Comparison of ENCODE assay signal across 13 cellular contexts in the genomic region with DNA sequence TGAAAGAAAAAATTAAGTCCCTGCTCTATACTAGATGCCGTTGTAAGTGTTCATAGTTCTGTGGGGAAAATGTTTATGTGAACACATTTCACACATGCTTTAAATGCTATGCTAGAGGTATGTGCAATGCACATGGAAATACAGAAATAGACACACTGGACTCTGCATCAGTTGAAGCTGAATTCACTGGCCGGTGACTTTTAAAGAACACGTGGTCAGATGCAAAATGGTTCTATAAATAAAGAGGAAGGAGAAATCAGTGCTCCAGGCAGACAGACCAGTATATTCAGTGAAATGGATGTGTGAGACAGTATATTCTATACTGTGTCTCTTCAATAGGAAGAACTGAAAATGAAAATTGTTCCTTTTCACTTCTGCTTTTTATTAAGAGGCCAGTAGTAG. TPM values are rescaled to one million over a fixed set of nuclear protein-coding genes. Genes with fewer than 3 reads are reported as not detected.
DNase-seq lines count a peak whose midpoint lies in the region; ATAC-seq and TF ChIP-seq lines count a peak whose summit lies in the region.
"Had no signal": no experiment of that assay in that cellular context is flagged by ENCODE, and none has a peak within 500 bp of the region (broad histone marks: within the 10 kb centered on the region; RNA-seq: fewer than 3 reads in every experiment).

No MANE protein-coding gene starts in this region.

- POLR2A ChIA-PET in naive thymus-derived CD8-positive, alpha-beta T cell (lab: Charles Lee), result no interaction called here

- peaks cover 0 to 2% (median 0%) of the 10 kb centered on the region in 5 donors for H3K27me3 Mint-ChIP-seq in naive thymus-derived CD8-positive, alpha-beta T cell
- H3K27me3 Mint-ChIP-seq in CD14-positive monocyte (ENCODE audit: low read depth in 3 of 3), result peaks cover 0 to 1% (median 0%) of the 10 kb centered on the region in 3 donors

- H3K4me2 ChIP-seq in BLaER1, result peak overlapping the region; percentile 8; the same call in 1 of the 2 replicates

- TF ChIP-seq CTCF in CD14-positive monocyte (IDR thresholded peaks at IDR 0.05), result no peak

- no peaks in the 10 kb centered on the region for H3K27me3 ChIP-seq in BLaER1
- H3K27me3 ChIP-seq: gastroesophageal sphincter had no signal

- no peaks in the 10 kb centered on the region for H3K36me3 Mint-ChIP-seq in naive thymus-derived CD8-positive, alpha-beta T cell
- H3K36me3 Mint-ChIP-seq in CD14-positive monocyte, result no peaks in the 10 kb centered on the region

- peak; percentile 1 to 74 for DNase-seq in NOMO-1 (lab: John Stamatoyannopoulos, UW; ENCODE audit: unreplicated experiment in 2 of 2)
- no peak for DNase-seq in naive thymus-derived CD8-positive, alpha-beta T cell
- DNase-seq in superior temporal gyrus (ENCODE audit: extremely low spot score), result no peak
- no peak for DNase-seq in sciatic nerve (ENCODE audit: low spot score)
- DNase-seq in CD14-positive monocyte (ENCODE audit: low spot score), result no peak
- DNase-seq: activated CD4-positive, alpha-beta T cell treated with anti-CD3 and anti-CD28 coated beads, Interleukin-2, amount 50 U/mL, for 1 hour; KG1; PC-3 had no signal

- no peak overlapping the region for H3K27ac ChIP-seq in BLaER1

- no peak overlapping the region for H3K27ac Mint-ChIP-seq in naive thymus-derived CD8-positive, alpha-beta T cell
- peak overlapping the region in 2 of 7 donors; percentile 6 to 61 for H3K27ac Mint-ChIP-seq in CD14-positive monocyte

- peaks cover 0 to 6% (median 0%) of the 10 kb centered on the region in 4 donors for H3K4me1 Mint-ChIP-seq in naive thymus-derived CD8-positive, alpha-beta T cell
- H3K4me1 Mint-ChIP-seq in CD14-positive monocyte, result peaks cover 16% of the 10 kb centered on the region

- ATAC-seq in GM19397 (IDR thresholded peaks at IDR 0.05; ENCODE audit: unreplicated experiment), result peak; percentile 94
- ATAC-seq in HG02970 (IDR thresholded peaks at IDR 0.05; ENCODE audit: low FRiP score, unreplicated experiment), result peak; percentile 97
- ATAC-seq in naive thymus-derived CD8-positive, alpha-beta T cell, result no peak
- no peak for ATAC-seq in sciatic nerve
- ATAC-seq: gastroesophageal sphincter, PC-3 had no signal

- intact Hi-C loops in sciatic nerve (cut with DNase I) (no loop called here), CD14-positive monocyte (cut with micrococcal nuclease) (no loop called here)

- H3K4me3 Mint-ChIP-seq in naive thymus-derived CD8-positive, alpha-beta T cell, result no peak overlapping the region
- H3K4me3 Mint-ChIP-seq in CD14-positive monocyte, result peak overlapping the region in 1 of 2 donors; percentile 7

- H3K9me3 ChIP-seq in BLaER1, result no peaks in the 10 kb centered on the region
- H3K9me3 ChIP-seq: gastroesophageal sphincter had no signal

- H3K9ac ChIP-seq in BLaER1, result no peak overlapping the region

- no peaks in the 10 kb centered on the region for H4K20me1 ChIP-seq in BLaER1

- no peaks in the 10 kb centered on the region for H3K36me3 ChIP-seq in BLaER1
- H3K36me3 ChIP-seq: gastroesophageal sphincter had no signal

- peaks cover 0 to 23% (median 0%) of the 10 kb centered on the region in 9 donors for H3K9me3 Mint-ChIP-seq in naive thymus-derived CD8-positive, alpha-beta T cell
- H3K9me3 Mint-ChIP-seq in CD14-positive monocyte, result peaks cover 0 to 3% (median 0%) of the 10 kb centered on the region in 7 donors

- H3K4me1 ChIP-seq in BLaER1, result peaks cover 11% of the 10 kb centered on the region; the same call in 1 of the 2 replicates

- H3K4me3 ChIP-seq in BLaER1, result no peak overlapping the region
- H3K4me3 ChIP-seq: gastroesophageal sphincter had no signal

RNA-seq across cellular contexts. Expression of a gene that starts 29.9 kb away (rescaled TPM):
- not detected for total RNA-seq in naive thymus-derived CD8-positive, alpha-beta T cell
- polyA plus RNA-seq in naive thymus-derived CD8-positive, alpha-beta T cell, result not detected
- 3.3 TPM for total RNA-seq in sciatic nerve
- not detected for polyA plus RNA-seq in CD14-positive monocyte
- total RNA-seq: A673, PC-3 had no signal

Comparison
In these comparisons a context has a peak if more than half of its experiments do, and no peak if none do; other contexts are left out.
1. ATAC-seq: peak in GM19397 (single experiment) and HG02970 (single experiment); none in naive thymus-derived CD8-positive, alpha-beta T cell (0 of 2) and sciatic nerve (single experiment).
2. DNase-seq: peak in NOMO-1 (2 of 2); none in naive thymus-derived CD8-positive, alpha-beta T cell (0 of 10), superior temporal gyrus (single experiment), sciatic nerve (single experiment) and CD14-positive monocyte (single experiment).